Comparison of ENCODE assay signal across 8 cellular contexts in genomic region chr19:54463531-54464043, GRCh38. TPM values are rescaled to one million over a fixed set of nuclear protein-coding genes. Genes with fewer than 3 reads are reported as not detected.
DNase-seq lines count a peak whose midpoint lies in the region; ATAC-seq and TF ChIP-seq lines count a peak whose summit lies in the region.

TSS of gene LENG9 (minus strand) at chr19:54463778. CDS start at chr19:54463526, 252 bp downstream.

- H3K27me3 ChIP-seq in rectal smooth muscle tissue (ENCODE audit: control insufficient read depth, insufficient read depth, low read length) (no peaks in the 10 kb centered on the region), aorta (ENCODE audit: control insufficient read depth in 1 of 2, insufficient read depth in 2 of 2, low read length in 1 of 2) (no peaks in the 10 kb centered on the region)

- no peaks in the 10 kb centered on the region for H3K9me3 ChIP-seq in aorta (ENCODE audit: control insufficient read depth, low read length)

- DNase-seq in NCI-H1694 treated with DMSO at 0.1 percent for 48 hours (lab: John Stamatoyannopoulos, UW) (peak; percentile 92), T1000 (lab: John Stamatoyannopoulos, UW) (peak; percentile 94), astrocyte of the cerebellum (ENCODE audit: low read depth) (peak; percentile 95), hepatic stellate cell (ENCODE audit: low spot score) (peak; percentile 88), aorta (peak; percentile 99)

- intact Hi-C loops in aorta (cut with DNase I), result loop anchor here in 1 of 2 donors (1.0 to 10.0 kb wide), 2 partner anchors 14 to 1661 kb away; partner anchors contain the start of genes LENG8 and ZNF787

- H3K4me3 ChIP-seq in astrocyte of the cerebellum (ENCODE audit: low read depth, low read length) (peak within 1 kb of the TSS; percentile 50), rectal smooth muscle tissue (ENCODE audit: low read length) (peak within 1 kb of the TSS; percentile 56), aorta (ENCODE audit: low read length in 2 of 2) (peak within 1 kb of the TSS; percentile 39 to 47)

- 1% methylated on average over 39 to 41 of the region's 41 CpGs for WGBS in aorta, 2 donors

- H3K9ac ChIP-seq in rectal smooth muscle tissue (ENCODE audit: low read length), result peak within 1 kb of the TSS; percentile 77

- peaks cover 29% of the 10 kb centered on the region for H3K36me3 ChIP-seq in rectal smooth muscle tissue (ENCODE audit: control insufficient read depth, insufficient read depth, low read length)
- H3K36me3 ChIP-seq in aorta (ENCODE audit: control insufficient read depth in 1 of 2, insufficient read depth in 2 of 2, low read length in 1 of 2), result peaks cover 0 to 12% of the 10 kb centered on the region in 2 donors

- TF ChIP-seq CTCF in astrocyte of the cerebellum (IDR thresholded peaks at IDR 0.05; ENCODE audit: low read depth, low read length, missing control alignments), result no peak

- H3K4me1 ChIP-seq in rectal smooth muscle tissue (ENCODE audit: control insufficient read depth, insufficient read depth, low read length) (peaks cover 11% of the 10 kb centered on the region), aorta (ENCODE audit: control insufficient read depth in 1 of 2, insufficient read depth in 2 of 2, low read length in 2 of 2) (no peaks in the 10 kb centered on the region)

- in situ Hi-C loops in astrocyte of the cerebellum (cut with HindIII; ENCODE audit: low sequenced_read_pairs), result loop anchor here (25.0 kb wide), 1 partner anchor 1149 kb away; the partner anchor contains the start of genes ZNF524, ZNF784 and ZNF865

- H3K27ac ChIP-seq in rectal smooth muscle tissue (ENCODE audit: low read depth, low read length), result peak within 1 kb of the TSS; percentile 95
- peak within 1 kb of the TSS; percentile 62 to 98 for H3K27ac ChIP-seq in aorta (ENCODE audit: low read depth in 1 of 2, low read length in 2 of 2)

- ATAC-seq in GM18499 (IDR thresholded peaks at IDR 0.05; ENCODE audit: insufficient read depth, unreplicated experiment), result peak; percentile 45
- ATAC-seq in HG02870 (IDR thresholded peaks at IDR 0.05; ENCODE audit: unreplicated experiment), result peak; percentile 61
- ATAC-seq in aorta (ENCODE audit: low FRiP score), result peak; percentile 87

RNA-seq across cellular contexts. Expression of gene LENG9, which starts in this region (rescaled TPM):
- total RNA-seq in aorta, result 1 to 10 TPM; 5.4 to 7.4 TPM
- 1 to 10 TPM; 2.1 to 6.5 TPM for polyA plus RNA-seq in aorta

Comparison
In these comparisons a context has a peak if more than half of its experiments do, and no peak if none do; other contexts are left out.
1. Peak in every context shown above with its lines: DNase-seq, ATAC-seq, H3K4me3 ChIP-seq and H3K27ac ChIP-seq.